ENCODE assay signal across 8 cellular contexts in genomic region chr15:75043509-75044257, GRCh38. TPM values are rescaled to one million over a fixed set of nuclear protein-coding genes. Genes with fewer than 3 reads are reported as not detected.
DNase-seq lines count a peak whose midpoint lies in the region; ATAC-seq and TF ChIP-seq lines count a peak whose summit lies in the region.

No MANE protein-coding gene starts in this region.

- TF ChIP-seq CTCF in WTC11 (IDR thresholded peaks at IDR 0.05) (no peak), gastroesophageal sphincter (IDR thresholded peaks at IDR 0.05) (peak in 3 of 4 experiments; percentile 41 to 62 (median 53)), osteocyte (IDR thresholded peaks at IDR 0.05) (peak; percentile 65)

- H3K4me3 Mint-ChIP-seq in WTC11 (no peak overlapping the region), osteocyte (ENCODE audit: unreplicated experiment) (peak overlapping the region; percentile 18)

- POLR2A ChIA-PET in WTC11 (lab: Charles Lee) = interaction anchor here (0.6 kb wide), 1 partner anchor 42 kb away, joined by 6 read pairs; no protein-coding TSS in a partner anchor

- no peaks in the 10 kb centered on the region for H3K9me3 Mint-ChIP-seq in WTC11
- no peaks in the 10 kb centered on the region for H3K9me3 Mint-ChIP-seq in osteocyte (ENCODE audit: unreplicated experiment)

- H3K4me1 Mint-ChIP-seq in WTC11 = peaks cover 7% of the 10 kb centered on the region; the same call in 1 of the 2 replicates
- H3K4me1 Mint-ChIP-seq in osteocyte (ENCODE audit: unreplicated experiment) = peaks cover 55% of the 10 kb centered on the region

- TF ChIP-seq EP300 in gastroesophageal sphincter (IDR thresholded peaks at IDR 0.05) = no peak

- peak; percentile 96 for DNase-seq in GM03348 (ENCODE audit: low spot score)
- peak; percentile 96 for DNase-seq in HS-27A (ENCODE audit: low read depth)
- no peak for DNase-seq in WTC11 (ENCODE audit: low spot score)
- peak; percentile 97 for DNase-seq in osteocyte (ENCODE audit: extremely low spot score, unreplicated experiment)
- no peak for DNase-seq in NCI-H187 (lab: John Stamatoyannopoulos, UW)

- H3K4me1 ChIP-seq in gastroesophageal sphincter = peaks cover 0 to 66% (median 32%) of the 10 kb centered on the region in 3 donors

- H3K4me3 ChIP-seq in gastroesophageal sphincter = peak overlapping the region in 1 of 2 donors; percentile 22

- H3K27me3 ChIP-seq in gastroesophageal sphincter = no peaks in the 10 kb centered on the region

- H3K36me3 Mint-ChIP-seq in WTC11 (peaks cover 18% of the 10 kb centered on the region), osteocyte (ENCODE audit: unreplicated experiment) (peaks cover 3% of the 10 kb centered on the region)

- peaks cover 0 to 5% of the 10 kb centered on the region in 2 donors for H3K36me3 ChIP-seq in gastroesophageal sphincter

- peak overlapping the region; percentile 14 to 84 (median 80) for H3K27ac ChIP-seq in gastroesophageal sphincter

- no peak overlapping the region for H3K27ac Mint-ChIP-seq in WTC11
- H3K27ac Mint-ChIP-seq in osteocyte (ENCODE audit: unreplicated experiment) = peak overlapping the region; percentile 93

- TF ChIP-seq POLR2A in gastroesophageal sphincter (IDR thresholded peaks at IDR 0.05) = no peak

- H3K9me3 ChIP-seq in gastroesophageal sphincter = no peaks in the 10 kb centered on the region

- WGBS in gastroesophageal sphincter (ENCODE audit: low coverage in 1 of 2), 2 donors = 0 to 10% methylated on average over 2 to 6 of the region's 20 CpGs

- CTCF ChIA-PET in WTC11 (lab: Charles Lee) = interaction anchor here (0.6 to 3.4 kb wide), 18 partner anchors 10 to 640 kb away, joined by 3 to 24 read pairs (median 4); partner anchors contain the start of genes C15orf39 and PPCDC

- no peaks in the 10 kb centered on the region for H3K27me3 Mint-ChIP-seq in WTC11 (ENCODE audit: low read depth)
- no peaks in the 10 kb centered on the region for H3K27me3 Mint-ChIP-seq in osteocyte (ENCODE audit: unreplicated experiment)

- peak; percentile 36 for ATAC-seq in GM21381 (IDR thresholded peaks at IDR 0.05; ENCODE audit: unreplicated experiment)
- ATAC-seq in WTC11 = no peak
- peak; percentile 94 for ATAC-seq in gastroesophageal sphincter
- no peak for ATAC-seq in activated CD4-positive, CD25-positive, alpha-beta regulatory T cell treated with anti-CD3 and anti-CD28 coated beads, Interleukin-2, amount 50 U/mL, for 24 hours

TF ChIP-seq in WTC11, 78 proteins besides CTCF, POLR2A, EP300 and RAD21:
- TF ChIP-seq NFE2L1 (CRISPR knock-in tag; IDR thresholded peaks at IDR 0.05) = no peak
- no peak for TF ChIP-seq SMAD3 (CRISPR knock-in tag; IDR thresholded peaks at IDR 0.05; ENCODE audit: borderline replicate concordance)
- no peak for TF ChIP-seq ATF2 (CRISPR knock-in tag; IDR thresholded peaks at IDR 0.05; ENCODE audit: borderline replicate concordance, low read depth)
- TF ChIP-seq ZNF317 (CRISPR knock-in tag; IDR thresholded peaks at IDR 0.05; ENCODE audit: borderline replicate concordance, low read depth) = no peak
- TF ChIP-seq ZBTB43 (CRISPR knock-in tag; IDR thresholded peaks at IDR 0.05) = no peak
- no peak for TF ChIP-seq FOXP4 (CRISPR knock-in tag; IDR thresholded peaks at IDR 0.05)
- peak; percentile 99 for TF ChIP-seq GABPB1 (CRISPR knock-in tag; IDR thresholded peaks at IDR 0.05)

RNA-seq across cellular contexts. Expression of gene PPCDC, which starts 20.3 kb away (rescaled TPM):
- 25.7 to 30.1 TPM (median 27.8 TPM) in 3 replicates for total RNA-seq in WTC11 (2021)
- total RNA-seq in gastroesophageal sphincter = 10 to 100 TPM in 3 of 4 donors, 1 to 10 TPM in 1; 7.8 to 14.2 (median 12.9) TPM
- total RNA-seq in osteocyte = 11.9 and 12.7 TPM in 2 replicates

RNA-seq across cellular contexts. Expression of gene SCAMP5, which starts 48.3 kb away (rescaled TPM):
- total RNA-seq in WTC11 (2021) (65.7 to 70.1 TPM (median 67.0 TPM) in 3 replicates), gastroesophageal sphincter (10 to 100 TPM in 1 of 4 donors, 1 to 10 TPM in 3; 2.2 to 10.1 (median 5.6) TPM), osteocyte (23.5 and 24.1 TPM in 2 replicates)

Comparison
In these comparisons a context has a peak if more than half of its experiments do, and no peak if none do; other contexts are left out.
1. DNase-seq: peak in GM03348 (single experiment), HS-27A (single experiment) and osteocyte (single experiment); none in WTC11 (single experiment) and NCI-H187 (0 of 2).
2. ATAC-seq: peak in GM21381 (single experiment) and gastroesophageal sphincter (single experiment); none in WTC11 (single experiment) and activated CD4-positive, CD25-positive, alpha-beta regulatory T cell treated with anti-CD3 and anti-CD28 coated beads, Interleukin-2, amount 50 U/mL, for 24 hours (0 of 2).